Comparison of ENCODE assay signal across 14 cellular contexts in genomic region chr7:28149291-28150101, GRCh38. TPM values are rescaled to one million over a fixed set of nuclear protein-coding genes. Genes with fewer than 3 reads are reported as not detected.
DNase-seq lines count a peak whose midpoint lies in the region; ATAC-seq and FAIRE-seq lines count a peak whose summit lies in the region.
"Had no signal": no experiment of that assay in that cellular context is flagged by ENCODE, and none has a peak within 500 bp of the region (broad histone marks: within the 10 kb centered on the region; RNA-seq: fewer than 3 reads in every experiment).

No MANE protein-coding gene starts in this region.

- H2AFZ ChIP-seq in GM23248: no peak overlapping the region

- FAIRE-seq in GM18507 (lab: Jason Lieb, UNC): peak; percentile 24
- FAIRE-seq: endometrium had no signal

- H3K27ac ChIP-seq in GM23248: no peak overlapping the region
- H3K27ac ChIP-seq: gastrocnemius medialis, suprapubic skin had no signal

- WGBS in GM23248 (ENCODE audit: low coverage in 1 of 2, low lambda C conversion rate in 2 of 2, missing lambda C conversion rate in 2 of 2), 2 experiments: 86 to 88% methylated on average over 8 of the region's 8 CpGs

- H3K9ac ChIP-seq in GM23248: no peak overlapping the region
- H3K9ac ChIP-seq: SK-N-SH had no signal

- peak overlapping the region; percentile 19 to 93 (median 73) for H3K27ac Mint-ChIP-seq in IgD-negative memory B cell
- peak overlapping the region; percentile 17 for H3K27ac Mint-ChIP-seq in dendritic cell treated with granulocyte-macrophage colony-stimulating factor and Interleukin-4, amounts not matched to agents 40 ng/mL and 50 ng/mL, for 4 days
- H3K27ac Mint-ChIP-seq in stimulated activated memory B cell treated with anti-CD40 and anti-IgM and Interleukin-4, amounts not matched to agents 10 μg/mL and 1 μg/mL and 100 μg/mL, for 72 hours: peak overlapping the region; percentile 91

- H3K36me3 Mint-ChIP-seq in IgD-negative memory B cell: peaks cover 12% of the 10 kb centered on the region
- peaks cover 11% of the 10 kb centered on the region for H3K36me3 Mint-ChIP-seq in dendritic cell treated with granulocyte-macrophage colony-stimulating factor and Interleukin-4, amounts not matched to agents 40 ng/mL and 50 ng/mL, for 4 days (ENCODE audit: low read depth)
- peaks cover 10% of the 10 kb centered on the region for H3K36me3 Mint-ChIP-seq in stimulated activated memory B cell treated with anti-CD40 and anti-IgM and Interleukin-4, amounts not matched to agents 10 μg/mL and 1 μg/mL and 100 μg/mL, for 72 hours

- DNase-seq in GM18507 (ENCODE audit: extremely low spot score, insufficient read length, low read depth) (no peak), GM23248 (no peak), Kasumi-1 (lab: John Stamatoyannopoulos, UW) (no peak)
- DNase-seq: activated naive CD4-positive, alpha-beta T cell; BE2C; DND-41; gastrocnemius medialis; SK-N-SH had no signal

- H3K4me2 ChIP-seq in GM23248 (ENCODE audit: unreplicated experiment): no peak overlapping the region
- H3K4me2 ChIP-seq: SK-N-SH had no signal

- no peaks in the 10 kb centered on the region for H3K9me3 Mint-ChIP-seq in IgD-negative memory B cell
- H3K9me3 Mint-ChIP-seq in dendritic cell treated with granulocyte-macrophage colony-stimulating factor and Interleukin-4, amounts not matched to agents 40 ng/mL and 50 ng/mL, for 4 days: no peaks in the 10 kb centered on the region
- no peaks in the 10 kb centered on the region for H3K9me3 Mint-ChIP-seq in stimulated activated memory B cell treated with anti-CD40 and anti-IgM and Interleukin-4, amounts not matched to agents 10 μg/mL and 1 μg/mL and 100 μg/mL, for 72 hours

- peaks cover 3% of the 10 kb centered on the region; the same call in 1 of the 2 replicates for H3K9me2 ChIP-seq in GM23248 (ENCODE audit: insufficient read depth)
- H3K9me2 ChIP-seq: SK-N-SH had no signal

- H3K27me3 ChIP-seq in GM23248 (replicated peaks; ENCODE audit: insufficient read depth): no peaks in the 10 kb centered on the region
- H3K27me3 ChIP-seq: BE2C, gastrocnemius medialis, suprapubic skin had no signal

- peaks cover 5% of the 10 kb centered on the region for H3K27me3 Mint-ChIP-seq in IgD-negative memory B cell
- no peaks in the 10 kb centered on the region for H3K27me3 Mint-ChIP-seq in dendritic cell treated with granulocyte-macrophage colony-stimulating factor and Interleukin-4, amounts not matched to agents 40 ng/mL and 50 ng/mL, for 4 days
- H3K27me3 Mint-ChIP-seq in stimulated activated memory B cell treated with anti-CD40 and anti-IgM and Interleukin-4, amounts not matched to agents 10 μg/mL and 1 μg/mL and 100 μg/mL, for 72 hours: no peaks in the 10 kb centered on the region

- H3K4me3 Mint-ChIP-seq in IgD-negative memory B cell: peak overlapping the region; percentile 23 to 91 (median 76)
- no peak overlapping the region for H3K4me3 Mint-ChIP-seq in dendritic cell treated with granulocyte-macrophage colony-stimulating factor and Interleukin-4, amounts not matched to agents 40 ng/mL and 50 ng/mL, for 4 days
- peak overlapping the region; percentile 58 for H3K4me3 Mint-ChIP-seq in stimulated activated memory B cell treated with anti-CD40 and anti-IgM and Interleukin-4, amounts not matched to agents 10 μg/mL and 1 μg/mL and 100 μg/mL, for 72 hours

- no peak overlapping the region for H3K4me3 ChIP-seq in GM23248
- H3K4me3 ChIP-seq: gastrocnemius medialis, suprapubic skin had no signal

- H3F3A ChIP-seq in GM23248 (ENCODE audit: insufficient read depth): peaks cover 9% of the 10 kb centered on the region; the same call in 1 of the 2 replicates

- intact Hi-C loops in dendritic cell treated with granulocyte-macrophage colony-stimulating factor and Interleukin-4, amounts not matched to agents 40 ng/mL and 50 ng/mL, for 4 days (cut with micrococcal nuclease): no loop called here

- H3K4me1 Mint-ChIP-seq in IgD-negative memory B cell: peaks cover 39 to 44% (median 40%) of the 10 kb centered on the region in 3 donors
- H3K4me1 Mint-ChIP-seq in dendritic cell treated with granulocyte-macrophage colony-stimulating factor and Interleukin-4, amounts not matched to agents 40 ng/mL and 50 ng/mL, for 4 days (ENCODE audit: low read depth): peaks cover 39% of the 10 kb centered on the region
- H3K4me1 Mint-ChIP-seq in stimulated activated memory B cell treated with anti-CD40 and anti-IgM and Interleukin-4, amounts not matched to agents 10 μg/mL and 1 μg/mL and 100 μg/mL, for 72 hours: peaks cover 60% of the 10 kb centered on the region

- no peaks in the 10 kb centered on the region for H3K9me3 ChIP-seq in GM23248 (ENCODE audit: low read depth)
- H3K9me3 ChIP-seq: BE2C, gastrocnemius medialis, SK-N-SH, suprapubic skin had no signal

- H3K4me1 ChIP-seq in GM23248 (ENCODE audit: insufficient read depth): peaks cover 14% of the 10 kb centered on the region
- H3K4me1 ChIP-seq: gastrocnemius medialis, suprapubic skin had no signal

- in situ Hi-C loops in GM23248 (cut with MboI): no loop called here

- H4K20me1 ChIP-seq in GM23248 (ENCODE audit: insufficient read depth): no peaks in the 10 kb centered on the region

- H3K79me2 ChIP-seq in GM23248 (ENCODE audit: insufficient read depth): peaks cover 59% of the 10 kb centered on the region

- ATAC-seq in stimulated activated memory B cell treated with anti-CD40 and anti-IgM and Interleukin-4, amounts not matched to agents 10 μg/mL and 1 μg/mL and 100 μg/mL, for 72 hours: peak; percentile 78
- ATAC-seq in HG03175 (IDR thresholded peaks at IDR 0.05; ENCODE audit: unreplicated experiment): no peak
- ATAC-seq: gastrocnemius medialis had no signal

- no peaks in the 10 kb centered on the region for H3K36me3 ChIP-seq in GM23248 (ENCODE audit: low read depth)
- H3K36me3 ChIP-seq: gastrocnemius medialis, suprapubic skin had no signal

RNA-seq across cellular contexts. Expression of gene JAZF1, which starts 31.1 kb away (rescaled TPM):
- polyA plus RNA-seq in IgD-negative memory B cell: 13.7 TPM
- 11.8 and 13.8 TPM in 2 replicates for total RNA-seq in GM23248 (2014; rRNA removed; shearing (Covaris generic))
- 19.6 and 19.8 TPM in 2 replicates for polyA plus RNA-seq in GM23248 (2016; fragmentation: Nextera tagmentation; extraction: Ambion mirVana)

Comparison
In these comparisons a context has a peak if more than half of its experiments do, and no peak if none do; other contexts are left out.
1. H3K27ac Mint-ChIP-seq: peak in every context shown above with its lines; median percentile 91 in stimulated activated memory B cell treated with anti-CD40 and anti-IgM and Interleukin-4, amounts not matched to agents 10 μg/mL and 1 μg/mL and 100 μg/mL, for 72 hours; 73 in IgD-negative memory B cell; 17 in dendritic cell treated with granulocyte-macrophage colony-stimulating factor and Interleukin-4, amounts not matched to agents 40 ng/mL and 50 ng/mL, for 4 days.